8 cellular contexts compared by ENCODE assay signal in genomic region chr19:7636691-7637373, GRCh38. TPM values are rescaled to one million over a fixed set of nuclear protein-coding genes. Genes with fewer than 3 reads are reported as not detected.
DNase-seq lines count a peak whose midpoint lies in the region; ATAC-seq and TF ChIP-seq lines count a peak whose summit lies in the region.

TSS of gene STXBP2 (plus strand) at chr19:7637110. CDS start at chr19:7637150, 40 bp downstream.

- TF ChIP-seq CTCF in WERI-Rb-1 (IDR thresholded peaks at IDR 0.05; ENCODE audit: low read depth, low read length) (no peak), MCF 10A (IDR thresholded peaks at IDR 0.05; ENCODE audit: unreplicated experiment) (no peak)

- no peaks in the 10 kb centered on the region for H3K36me3 ChIP-seq in HAP-1 (replicated peaks)
- H3K36me3 ChIP-seq in WERI-Rb-1: peaks cover 7% of the 10 kb centered on the region

- POLR2A ChIA-PET in MCF 10A (lab: Yijun Ruan, JAX): interaction anchor here (0.7 to 2.3 kb wide), 6 partner anchors 8 to 68 kb away, joined by 3 to 10 read pairs (median 5); no protein-coding TSS in a partner anchor

- peak within 1 kb of the TSS; percentile 80 for H3K4me3 Mint-ChIP-seq in MCF 10A (ENCODE audit: unreplicated experiment)

- no peaks in the 10 kb centered on the region for H3K27me3 ChIP-seq in HAP-1 (ENCODE audit: low read depth)
- H3K27me3 ChIP-seq in WERI-Rb-1 (ENCODE audit: insufficient read depth, low read depth, severe bottlenecking): no peaks in the 10 kb centered on the region

- no peaks in the 10 kb centered on the region for H3K4me1 ChIP-seq in HAP-1

- ATAC-seq in GM21367 (IDR thresholded peaks at IDR 0.05; ENCODE audit: unreplicated experiment): no peak

- intact Hi-C loops in MCF 10A (cut with micrococcal nuclease): no loop called here

- DNase-seq in DMS153 treated with DMSO at 0.1 percent for 48 hours (lab: John Stamatoyannopoulos, UW; ENCODE audit: unreplicated experiment) (peak; percentile 67), HAP-1 (ENCODE audit: low spot score in 2 of 2) (peak in 1 of 2 experiments; percentile 70), NCI-H1436 treated with DMSO at 0.1 percent for 48 hours (lab: John Stamatoyannopoulos, UW) (peak; percentile 10), WERI-Rb-1 (no peak), MCF 10A (ENCODE audit: unreplicated experiment) (peak; percentile 80), kidney glomerular epithelial cell (lab: John Stamatoyannopoulos, UW) (peak; percentile 46)
- DNase-seq in stimulated activated CD4-positive, alpha-beta T cell treated with anti-CD3 and anti-CD28 coated beads, Interleukin-4, amount 100 ng/mL, for 4 hours: peak; percentile 88 to 95

- CTCF ChIA-PET in MCF 10A (lab: Yijun Ruan, JAX): interaction anchor here (1.1 to 1.6 kb wide), 4 partner anchors 16 to 64 kb away, joined by 3 to 10 read pairs (median 4); partner anchors contain the start of gene TRAPPC5

- no peaks in the 10 kb centered on the region for H3K27me3 Mint-ChIP-seq in MCF 10A (ENCODE audit: insufficient read depth, unreplicated experiment)

- H3K9me3 ChIP-seq in HAP-1: no peaks in the 10 kb centered on the region
- no peaks in the 10 kb centered on the region for H3K9me3 ChIP-seq in WERI-Rb-1 (ENCODE audit: severe bottlenecking)

- H3K27ac ChIP-seq in WERI-Rb-1: peak within 1 kb of the TSS; percentile 42

- H3K9me3 Mint-ChIP-seq in MCF 10A (ENCODE audit: unreplicated experiment): no peaks in the 10 kb centered on the region

- peaks cover 5% of the 10 kb centered on the region for H3K4me1 Mint-ChIP-seq in MCF 10A (ENCODE audit: insufficient read depth, unreplicated experiment)

- H3K36me3 Mint-ChIP-seq in MCF 10A (ENCODE audit: insufficient read depth, unreplicated experiment): peaks cover 7% of the 10 kb centered on the region

- in situ Hi-C loops in HAP-1 (cut with MboI; ENCODE audit: low sequenced_read_pairs): no loop called here

- H3K27ac Mint-ChIP-seq in MCF 10A (ENCODE audit: low read depth, unreplicated experiment): peak within 1 kb of the TSS; percentile 90

- no TSS peak for BruUV-seq in MCF 10A (replicated peaks; lab: Mats Ljungman, UMichigan)

- peak within 1 kb of the TSS; percentile 31 for H3K4me3 ChIP-seq in HAP-1
- H3K4me3 ChIP-seq in WERI-Rb-1 (ENCODE audit: low read depth, low read length): no peak within 1 kb of the TSS

RNA-seq across cellular contexts. Expression of gene STXBP2, which starts in this region (rescaled TPM):
- 94.4 and 102 TPM in 2 replicates for total RNA-seq in MCF 10A (2022)
